Comparison of ENCODE assay signal across 8 cellular contexts in genomic region chr7:150898475-150899011, GRCh38. TPM values are rescaled to one million over a fixed set of nuclear protein-coding genes. Genes with fewer than 3 reads are reported as not detected.
A peak's percentile ranks its signal among the peaks of the same experiment; 100 is the strongest.
DNase-seq lines count a peak whose midpoint lies in the region; ATAC-seq and TF ChIP-seq lines count a peak whose summit lies in the region.

No MANE protein-coding gene starts in this region.

- peaks cover 13% of the 10 kb centered on the region for H3K4me1 ChIP-seq in BE2C
- H3K4me1 ChIP-seq in suprapubic skin = peaks cover 9% of the 10 kb centered on the region

- H3K4me3 Mint-ChIP-seq in activated T-helper 2 cell treated with anti-CD3 and anti-CD28 coated beads, Interferon-gamma antibody, Interleukin-2, Interleukin-4, amounts not matched to agents 10 μg/mL and 5 μg/mL and 100 μg/mL, durations not matched to agents 14 hours and 24 hours and 36 hours (ENCODE audit: low read depth) = no peak overlapping the region

- DNase-seq in BE2C (peak; percentile 93), HuH-7.5 (ENCODE audit: low spot score) (peak; percentile 72), RPMI8226 (peak; percentile 87), fibroblast of villous mesenchyme (ENCODE audit: low read depth) (peak; percentile 57), nucleus accumbens (lab: John Stamatoyannopoulos, UW) (peak in 49 of 56 donors; percentile 30 to 90 (median 61)), suprapubic skin (ENCODE audit: low spot score in 2 of 2) (peak; percentile 83 to 90)
- DNase-seq in activated T-helper 2 cell treated with anti-CD3 and anti-CD28 coated beads, Interferon-gamma antibody, Interleukin-2, Interleukin-4, amounts not matched to agents 10 μg/mL and 5 μg/mL and 100 μg/mL, durations not matched to agents 14 hours and 24 hours and 36 hours (ENCODE audit: low spot score) = peak; percentile 61

- H3K4me3 ChIP-seq in BE2C (ENCODE audit: low read depth, low read length) (no peak overlapping the region), fibroblast of villous mesenchyme (ENCODE audit: low read depth, low read length) (no peak overlapping the region), suprapubic skin (no peak overlapping the region)

- no peaks in the 10 kb centered on the region for H3K36me3 ChIP-seq in BE2C
- H3K36me3 ChIP-seq in suprapubic skin = no peaks in the 10 kb centered on the region

- H3K9me3 ChIP-seq in BE2C (no peaks in the 10 kb centered on the region), suprapubic skin (no peaks in the 10 kb centered on the region)

- H3K4me1 Mint-ChIP-seq in activated T-helper 2 cell treated with anti-CD3 and anti-CD28 coated beads, Interferon-gamma antibody, Interleukin-2, Interleukin-4, amounts not matched to agents 10 μg/mL and 5 μg/mL and 100 μg/mL, durations not matched to agents 14 hours and 24 hours and 36 hours (ENCODE audit: low read depth) = peaks cover 4% of the 10 kb centered on the region

- peaks cover 6% of the 10 kb centered on the region for H3K9me3 Mint-ChIP-seq in activated T-helper 2 cell treated with anti-CD3 and anti-CD28 coated beads, Interferon-gamma antibody, Interleukin-2, Interleukin-4, amounts not matched to agents 10 μg/mL and 5 μg/mL and 100 μg/mL, durations not matched to agents 14 hours and 24 hours and 36 hours

- H3K27me3 Mint-ChIP-seq in activated T-helper 2 cell treated with anti-CD3 and anti-CD28 coated beads, Interferon-gamma antibody, Interleukin-2, Interleukin-4, amounts not matched to agents 10 μg/mL and 5 μg/mL and 100 μg/mL, durations not matched to agents 14 hours and 24 hours and 36 hours (ENCODE audit: low read depth) = peaks cover 45% of the 10 kb centered on the region

- intact Hi-C loops in activated T-helper 2 cell treated with anti-CD3 and anti-CD28 coated beads, Interferon-gamma antibody, Interleukin-2, Interleukin-4, amounts not matched to agents 10 μg/mL and 5 μg/mL and 100 μg/mL, durations not matched to agents 14 hours and 24 hours and 36 hours (cut with micrococcal nuclease) = loop anchor here (1.0 to 5.0 kb wide), 2 partner anchors 90 to 214 kb away; no protein-coding TSS in a partner anchor

- TF ChIP-seq CTCF in BE2C (IDR thresholded peaks at IDR 0.05; ENCODE audit: low read depth, low read length) (peak; percentile 88), fibroblast of villous mesenchyme (IDR thresholded peaks at IDR 0.05; ENCODE audit: insufficient read depth, low read depth, low read length) (peak; percentile 87), suprapubic skin (IDR thresholded peaks at IDR 0.05) (peak; percentile 80 to 94)

- peak; percentile 53 for ATAC-seq in GM19035 (IDR thresholded peaks at IDR 0.05; ENCODE audit: unreplicated experiment)

- 12% methylated on average over 20 of the region's 22 CpGs for WGBS in suprapubic skin

- H3K27me3 ChIP-seq in BE2C (no peaks in the 10 kb centered on the region), suprapubic skin (peaks cover 35% of the 10 kb centered on the region)

- H3K27ac Mint-ChIP-seq in activated T-helper 2 cell treated with anti-CD3 and anti-CD28 coated beads, Interferon-gamma antibody, Interleukin-2, Interleukin-4, amounts not matched to agents 10 μg/mL and 5 μg/mL and 100 μg/mL, durations not matched to agents 14 hours and 24 hours and 36 hours = no peak overlapping the region

- TF ChIP-seq POLR2A in suprapubic skin (IDR thresholded peaks at IDR 0.05) = no peak

- no peak overlapping the region for H3K27ac ChIP-seq in suprapubic skin

- TF ChIP-seq EP300 in suprapubic skin (IDR thresholded peaks at IDR 0.05) = no peak

- H3K36me3 Mint-ChIP-seq in activated T-helper 2 cell treated with anti-CD3 and anti-CD28 coated beads, Interferon-gamma antibody, Interleukin-2, Interleukin-4, amounts not matched to agents 10 μg/mL and 5 μg/mL and 100 μg/mL, durations not matched to agents 14 hours and 24 hours and 36 hours (ENCODE audit: low read depth) = no peaks in the 10 kb centered on the region

RNA-seq across cellular contexts. Expression of gene AOC1, which starts 46.2 kb away (rescaled TPM):
- polyA plus RNA-seq in BE2C (2012; ENCODE audit: insufficient read depth, insufficient read length, low read depth) = 1.4 TPM
- 0.16 TPM in 1 of 2 replicates, not detected in the other for total RNA-seq in activated T-helper 2 cell treated with anti-CD3 and anti-CD28 coated beads, Interferon-gamma antibody, Interleukin-2, Interleukin-4, amounts not matched to agents 10 μg/mL and 5 μg/mL and 100 μg/mL, durations not matched to agents 14 hours and 24 hours and 36 hours
- total RNA-seq in fibroblast of villous mesenchyme (not detected in 2 replicates), suprapubic skin (1 to 10 TPM; 1.9 to 5.5 (median 2.3) TPM)
